In the genomic region with DNA sequence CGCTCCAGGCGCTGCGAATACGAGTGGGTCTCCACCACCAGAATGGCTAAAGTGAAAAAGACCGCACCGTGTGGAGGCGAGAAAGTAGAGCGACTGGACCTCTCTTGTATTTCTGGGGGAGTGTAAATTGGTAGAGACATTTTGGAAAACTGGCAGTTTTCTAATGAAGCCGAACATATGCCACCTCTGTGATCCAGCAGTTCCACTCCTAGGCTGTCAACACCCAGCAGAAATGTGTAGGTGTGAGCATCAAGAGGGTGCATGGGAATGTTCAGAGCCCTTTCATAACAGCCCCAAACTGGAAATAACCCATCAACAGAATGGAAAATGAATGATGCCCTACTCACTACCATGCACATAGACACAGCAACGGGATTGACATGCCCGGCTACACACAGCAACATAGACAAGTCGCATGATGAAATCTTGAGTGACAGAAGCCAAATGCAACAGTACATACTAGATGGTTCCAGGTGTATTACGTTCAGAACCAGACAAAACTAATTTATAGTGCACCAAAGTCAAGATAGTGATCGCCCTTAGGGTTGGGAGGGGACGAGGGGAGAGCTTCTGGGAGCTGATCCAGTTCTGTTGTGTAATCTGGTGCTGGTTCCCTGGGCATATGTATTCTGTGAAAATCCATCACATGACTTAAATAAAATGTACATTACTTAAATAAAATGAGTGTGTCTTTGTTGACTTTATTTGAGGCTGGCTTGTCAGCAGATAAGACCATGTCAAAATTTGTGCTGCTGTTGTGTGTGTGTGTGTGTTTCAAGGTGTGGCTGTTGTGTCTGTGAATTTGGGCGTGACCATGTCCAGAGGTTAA, we compare ENCODE assay signal across 7 cellular contexts. TPM values are rescaled to one million over a fixed set of nuclear protein-coding genes. Genes with fewer than 3 reads are reported as not detected.
DNase-seq lines count a peak whose midpoint lies in the region; ATAC-seq, FAIRE-seq and TF ChIP-seq lines count a peak whose summit lies in the region.

No MANE protein-coding gene starts in this region.

- H3K27ac ChIP-seq in iPS DF 6.9 (ENCODE audit: low read length) = no peak overlapping the region

- no peaks in the 10 kb centered on the region for H3K9me3 ChIP-seq in iPS DF 6.9 (ENCODE audit: control insufficient read depth, insufficient read depth, low read length)

- H3K4me3 ChIP-seq in iPS DF 6.9 (ENCODE audit: low read length) = peak overlapping the region; percentile 29; the same call in 1 of the 2 replicates

- DNase-seq in activated CD8-positive, alpha-beta T cell treated with anti-CD3 and anti-CD28 coated beads, Interleukin-2, amount 10 ng/mL, durations not matched to agents 7 days and 5 days = no peak
- DNase-seq in iPS DF 6.9 (ENCODE audit: low read depth, low spot score) = no peak
- DNase-seq in SIG-M5 treated with dmso at 0.1 percent for 504 hours (lab: John Stamatoyannopoulos, UW; ENCODE audit: unreplicated experiment) = no peak
- DNase-seq in NCI-H146 treated with DMSO at 0.1 percent for 48 hours (lab: John Stamatoyannopoulos, UW; ENCODE audit: unreplicated experiment) = no peak
- no peak for DNase-seq in GM12892 (ENCODE audit: insufficient read length)

- no peaks in the 10 kb centered on the region for H3K36me3 ChIP-seq in iPS DF 6.9 (ENCODE audit: control insufficient read depth, insufficient read depth, low read length)

- peak overlapping the region; percentile 37 for H3K27ac Mint-ChIP-seq in activated CD8-positive, alpha-beta T cell treated with anti-CD3 and anti-CD28 coated beads, Interleukin-2, amount 10 ng/mL, durations not matched to agents 7 days and 5 days
- H3K27ac Mint-ChIP-seq in stimulated activated memory B cell treated with anti-CD40 and anti-IgM and Interleukin-4, amounts not matched to agents 10 μg/mL and 1 μg/mL and 100 μg/mL, for 72 hours = peak overlapping the region; percentile 81

- H3K9me3 Mint-ChIP-seq in activated CD8-positive, alpha-beta T cell treated with anti-CD3 and anti-CD28 coated beads, Interleukin-2, amount 10 ng/mL, durations not matched to agents 7 days and 5 days (ENCODE audit: insufficient read depth) = no peaks in the 10 kb centered on the region
- H3K9me3 Mint-ChIP-seq in stimulated activated memory B cell treated with anti-CD40 and anti-IgM and Interleukin-4, amounts not matched to agents 10 μg/mL and 1 μg/mL and 100 μg/mL, for 72 hours = no peaks in the 10 kb centered on the region

- peaks cover 5% of the 10 kb centered on the region for H3K4me1 ChIP-seq in iPS DF 6.9 (ENCODE audit: control insufficient read depth, insufficient read depth, low read length)

- H3K36me3 Mint-ChIP-seq in activated CD8-positive, alpha-beta T cell treated with anti-CD3 and anti-CD28 coated beads, Interleukin-2, amount 10 ng/mL, durations not matched to agents 7 days and 5 days (ENCODE audit: low read depth) = peaks cover 9% of the 10 kb centered on the region
- peaks cover 10% of the 10 kb centered on the region for H3K36me3 Mint-ChIP-seq in stimulated activated memory B cell treated with anti-CD40 and anti-IgM and Interleukin-4, amounts not matched to agents 10 μg/mL and 1 μg/mL and 100 μg/mL, for 72 hours

- H3K27me3 Mint-ChIP-seq in activated CD8-positive, alpha-beta T cell treated with anti-CD3 and anti-CD28 coated beads, Interleukin-2, amount 10 ng/mL, durations not matched to agents 7 days and 5 days (ENCODE audit: low read depth) = no peaks in the 10 kb centered on the region
- no peaks in the 10 kb centered on the region for H3K27me3 Mint-ChIP-seq in stimulated activated memory B cell treated with anti-CD40 and anti-IgM and Interleukin-4, amounts not matched to agents 10 μg/mL and 1 μg/mL and 100 μg/mL, for 72 hours

- H3K27me3 ChIP-seq in iPS DF 6.9 (ENCODE audit: control insufficient read depth, insufficient read depth, low read length) = no peaks in the 10 kb centered on the region

- no peak for FAIRE-seq in GM12892 (lab: Jason Lieb, UNC)

- H3K4me3 Mint-ChIP-seq in activated CD8-positive, alpha-beta T cell treated with anti-CD3 and anti-CD28 coated beads, Interleukin-2, amount 10 ng/mL, durations not matched to agents 7 days and 5 days = peak overlapping the region; percentile 72
- H3K4me3 Mint-ChIP-seq in stimulated activated memory B cell treated with anti-CD40 and anti-IgM and Interleukin-4, amounts not matched to agents 10 μg/mL and 1 μg/mL and 100 μg/mL, for 72 hours = peak overlapping the region; percentile 90

- peak; percentile 3 for ATAC-seq in HG03378 (IDR thresholded peaks at IDR 0.05; ENCODE audit: unreplicated experiment)
- ATAC-seq in activated CD8-positive, alpha-beta T cell treated with anti-CD3 and anti-CD28 coated beads, Interleukin-2, amount 10 ng/mL, durations not matched to agents 7 days and 5 days = no peak
- ATAC-seq in stimulated activated memory B cell treated with anti-CD40 and anti-IgM and Interleukin-4, amounts not matched to agents 10 μg/mL and 1 μg/mL and 100 μg/mL, for 72 hours = no peak

- peaks cover 43% of the 10 kb centered on the region for H3K4me1 Mint-ChIP-seq in activated CD8-positive, alpha-beta T cell treated with anti-CD3 and anti-CD28 coated beads, Interleukin-2, amount 10 ng/mL, durations not matched to agents 7 days and 5 days (ENCODE audit: low read depth)
- peaks cover 50% of the 10 kb centered on the region for H3K4me1 Mint-ChIP-seq in stimulated activated memory B cell treated with anti-CD40 and anti-IgM and Interleukin-4, amounts not matched to agents 10 μg/mL and 1 μg/mL and 100 μg/mL, for 72 hours

- POLR2A ChIA-PET in activated CD8-positive, alpha-beta T cell treated with anti-CD3 and anti-CD28 coated beads, Interleukin-2, amount 10 ng/mL, durations not matched to agents 7 days and 5 days (lab: Charles Lee) = no interaction called here

- WGBS in iPS DF 6.9 (ENCODE audit: insufficient coverage, insufficient read length) = no CpG with 5 or more reads among the region's 16 CpGs

- CTCF ChIA-PET in activated CD8-positive, alpha-beta T cell treated with anti-CD3 and anti-CD28 coated beads, Interleukin-2, amount 10 ng/mL, durations not matched to agents 7 days and 5 days (lab: Charles Lee) = interaction anchor here (1.6 kb wide), 1 partner anchor 50 kb away, joined by 5 read pairs; no protein-coding TSS in a partner anchor

- no peak for TF ChIP-seq POLR2A in GM12892 (IDR thresholded peaks at IDR 0.05; ENCODE audit: low read depth, low read length)

RNA-seq across cellular contexts. Expression of gene BCL7C, which starts 0.9 kb away (rescaled TPM):
- total RNA-seq in activated CD8-positive, alpha-beta T cell treated with anti-CD3 and anti-CD28 coated beads, Interleukin-2, amount 10 ng/mL, durations not matched to agents 7 days and 5 days = 10 to 100 TPM; 30.3 to 34.5 TPM
- polyA plus RNA-seq in GM12892 (2012; ENCODE audit: missing spikeins) = 8.2 TPM

RNA-seq across cellular contexts. Expression of gene CTF1, which starts 1.7 kb away (rescaled TPM):
- under 1 TPM; 0.23 to 0.34 TPM for total RNA-seq in activated CD8-positive, alpha-beta T cell treated with anti-CD3 and anti-CD28 coated beads, Interleukin-2, amount 10 ng/mL, durations not matched to agents 7 days and 5 days
- not detected for polyA plus RNA-seq in GM12892 (2012; ENCODE audit: missing spikeins)

RNA-seq across cellular contexts. Expression of gene FBXL19, which starts 28.6 kb away (rescaled TPM):
- 10 to 100 TPM; 22.7 to 23.1 TPM for total RNA-seq in activated CD8-positive, alpha-beta T cell treated with anti-CD3 and anti-CD28 coated beads, Interleukin-2, amount 10 ng/mL, durations not matched to agents 7 days and 5 days
- polyA plus RNA-seq in GM12892 (2012; ENCODE audit: missing spikeins) = 3.3 TPM

RNA-seq across cellular contexts. Expression of gene ORAI3, which starts 54.1 kb away (rescaled TPM):
- total RNA-seq in activated CD8-positive, alpha-beta T cell treated with anti-CD3 and anti-CD28 coated beads, Interleukin-2, amount 10 ng/mL, durations not matched to agents 7 days and 5 days = 10 to 100 TPM; 21.4 to 23.1 TPM
- polyA plus RNA-seq in GM12892 (2012; ENCODE audit: missing spikeins) = 13.5 TPM
